10 cellular contexts compared by ENCODE assay signal in genomic region chr3:99929409-99930139, GRCh38.
DNase-seq lines count a peak whose midpoint lies in the region; ATAC-seq and TF ChIP-seq lines count a peak whose summit lies in the region.
"Had no signal": no experiment of that assay in that cellular context is flagged by ENCODE, and none has a peak within 500 bp of the region (broad histone marks: within the 10 kb centered on the region; RNA-seq: fewer than 3 reads in every experiment).

No MANE protein-coding gene starts in this region.

- intact Hi-C loops in ovary (cut with DNase I): no loop called here

- DNase-seq in ELR (ENCODE audit: low read depth) (peak; percentile 13), RWPE1 (ENCODE audit: low spot score) (peak; percentile 71), fibroblast of peridontal ligament (ENCODE audit: extremely low read depth) (peak; percentile 39), ovary (peak in 3 of 5 donors; percentile 28 to 42 (median 41)), globus pallidus (ENCODE audit: low spot score) (no peak)
- DNase-seq: glutamatergic neuron had no signal

- H3K27ac ChIP-seq in RWPE1 (no peak overlapping the region), ovary (peak overlapping the region in 1 of 2 donors; percentile 62)
- H3K27ac ChIP-seq: BLaER1 had no signal

- H3K27me3 ChIP-seq in ovary: no peaks in the 10 kb centered on the region
- H3K27me3 ChIP-seq: BLaER1 had no signal

- no peak for TF ChIP-seq EP300 in ovary (IDR thresholded peaks at IDR 0.05)

- POLR2A ChIA-PET in RWPE1 (lab: Yijun Ruan, JAX; ENCODE audit: low non-redundant PET): no interaction called here

- H3K4me1 ChIP-seq in ovary (ENCODE audit: insufficient read depth): peaks cover 8% of the 10 kb centered on the region
- H3K4me1 ChIP-seq: BLaER1 had no signal

- H3K36me3 ChIP-seq in ovary: no peaks in the 10 kb centered on the region

- no peak overlapping the region for H3K4me3 ChIP-seq in ovary
- H3K4me3 ChIP-seq: BLaER1 had no signal

- TF ChIP-seq CTCF in RWPE1 (conservative IDR thresholded peaks at IDR 0.05; ENCODE audit: low read depth): no peak
- no peak for TF ChIP-seq CTCF in ovary (IDR thresholded peaks at IDR 0.05)

- H3K9me3 ChIP-seq in ovary: no peaks in the 10 kb centered on the region
- H3K9me3 ChIP-seq: BLaER1 had no signal

- CTCF ChIA-PET in RWPE1 (lab: Yijun Ruan, JAX): interaction anchor here (0.6 kb wide), 1 partner anchor 265 kb away, joined by 4 read pairs; no protein-coding TSS in a partner anchor

- ATAC-seq in GM19035 (IDR thresholded peaks at IDR 0.05; ENCODE audit: unreplicated experiment) (no peak), HG02763 (IDR thresholded peaks at IDR 0.05; ENCODE audit: unreplicated experiment) (no peak), GM19351 (IDR thresholded peaks at IDR 0.05; ENCODE audit: unreplicated experiment) (no peak)

- no peak for TF ChIP-seq POLR2A in ovary (IDR thresholded peaks at IDR 0.05)

- 41 to 76% (median 56%) methylated on average over 6 of the region's 6 CpGs for WGBS in ovary, 3 donors
